28 cellular contexts compared by ENCODE assay signal in genomic region chr4:184196730-184197355, GRCh38. TPM values are rescaled to one million over a fixed set of nuclear protein-coding genes. Genes with fewer than 3 reads are reported as not detected.
DNase-seq lines count a peak whose midpoint lies in the region; ATAC-seq and TF ChIP-seq lines count a peak whose summit lies in the region.
"Had no signal": no experiment of that assay in that cellular context is flagged by ENCODE, and none has a peak within 500 bp of the region (broad histone marks: within the 10 kb centered on the region; RNA-seq: fewer than 3 reads in every experiment).

No MANE protein-coding gene starts in this region.

- H2AFZ ChIP-seq in PC-3 (ENCODE audit: low read length) = no peak overlapping the region
- H2AFZ ChIP-seq in trophoblast cell (ENCODE audit: insufficient read depth, low read length, poor library complexity) = no peak overlapping the region

- H3K18ac ChIP-seq in trophoblast cell (ENCODE audit: low read length) = no peak overlapping the region

- no peak overlapping the region for H2BK5ac ChIP-seq in trophoblast cell (ENCODE audit: low read depth, low read length, poor library complexity)

- no peak overlapping the region for H3K14ac ChIP-seq in trophoblast cell (ENCODE audit: low read length)

- H3K4me3 ChIP-seq in Caco-2 (ENCODE audit: low read depth, low read length) (no peak overlapping the region), PC-3 (ENCODE audit: low read length) (no peak overlapping the region), fibroblast of the aortic adventitia (ENCODE audit: low read depth, low read length) (no peak overlapping the region), trophoblast cell (ENCODE audit: low read depth, low read length) (no peak overlapping the region)
- H3K4me3 ChIP-seq: heart left ventricle, MG63, psoas muscle had no signal

- H2BK120ac ChIP-seq in trophoblast cell (ENCODE audit: insufficient read depth, low read length, poor library complexity) = no peak overlapping the region

- H3K27me3 Mint-ChIP-seq in Caco-2 (ENCODE audit: insufficient read depth, unreplicated experiment) = no peaks in the 10 kb centered on the region
- H3K27me3 Mint-ChIP-seq: activated T-cell treated with anti-CD3 and anti-CD28 coated beads, Interleukin-2, amount 50 U/mL, for 24 hours had no signal

- H2BK12ac ChIP-seq in trophoblast cell (ENCODE audit: low read length) = no peak overlapping the region

- H3K23ac ChIP-seq in trophoblast cell (ENCODE audit: low read length) = no peak overlapping the region

- no peaks in the 10 kb centered on the region for H4K20me1 ChIP-seq in PC-3 (ENCODE audit: low read length)

- H3K36me3 Mint-ChIP-seq in Caco-2 (ENCODE audit: insufficient read depth, unreplicated experiment) = no peaks in the 10 kb centered on the region

- H3K27ac ChIP-seq in PC-3 (ENCODE audit: low read length) (no peak overlapping the region), trophoblast cell (ENCODE audit: low read depth, low read length) (peak overlapping the region; percentile 21)
- H3K27ac ChIP-seq: brain microvascular endothelial cell, heart left ventricle, psoas muscle had no signal

- no peaks in the 10 kb centered on the region for H3K9me2 ChIP-seq in PC-3 (replicated peaks; ENCODE audit: low read length)

- peak in 1 of 2 experiments; percentile 24 for DNase-seq in Caco-2
- DNase-seq in PC-3 = peak; percentile 6
- peak; percentile 10 for DNase-seq in fibroblast of the aortic adventitia (ENCODE audit: low read depth)
- peak in 1 of 2 donors; percentile 64 for DNase-seq in trophoblast cell
- DNase-seq in GDM1 (lab: John Stamatoyannopoulos, UW) = no peak
- no peak for DNase-seq in germinal center (ENCODE audit: low spot score)
- DNase-seq in omental fat pad (ENCODE audit: low spot score) = no peak
- DNase-seq: ACHN; activated CD4-positive, alpha-beta T cell treated with anti-CD3 and anti-CD28 coated beads for 4 hours; activated gamma-delta T cell; activated naive CD8-positive, alpha-beta T cell treated with anti-CD3 and anti-CD28 coated beads, Interleukin-2, amount 50 U/mL, for 24 hours; activated T-cell treated with anti-CD3 and anti-CD28 coated beads, Interleukin-2, amount 50 U/mL, for 24 hours; BE2C; brain microvascular endothelial cell; DMS153; H7; heart left ventricle; MG63; NCI-H1105 treated with DMSO at 0.1 percent for 48 hours; NCI-H2029; NCI-H345; NCI-H748 treated with DMSO at 0.1 percent for 48 hours; psoas muscle; stimulated activated naive CD8-positive, alpha-beta T cell treated with anti-CD3 and anti-CD28 coated beads, Interleukin-15, amount 100 ng/mL, for 72 hours; T-helper 2 cell had no signal

- H4K8ac ChIP-seq in trophoblast cell (ENCODE audit: low read depth, low read length) = no peak overlapping the region

- no peak overlapping the region for H4K12ac ChIP-seq in trophoblast cell (ENCODE audit: low read depth, low read length)

- H3K4ac ChIP-seq in trophoblast cell (ENCODE audit: low read depth, low read length) = no peak overlapping the region

- ATAC-seq in PC-3 = no peak
- ATAC-seq in omental fat pad (ENCODE audit: low FRiP score) = no peak
- ATAC-seq: activated naive CD8-positive, alpha-beta T cell treated with anti-CD3 and anti-CD28 coated beads, Interleukin-2, amount 50 U/mL, for 24 hours; heart left ventricle; psoas muscle; stimulated activated naive CD8-positive, alpha-beta T cell treated with anti-CD3 and anti-CD28 coated beads, Interleukin-15, amount 100 ng/mL, for 72 hours had no signal

- H3K4me1 Mint-ChIP-seq in Caco-2 (ENCODE audit: low read depth, unreplicated experiment) = peaks cover 26% of the 10 kb centered on the region
- H3K4me1 Mint-ChIP-seq: activated naive CD8-positive, alpha-beta T cell treated with anti-CD3 and anti-CD28 coated beads, Interleukin-2, amount 50 U/mL, for 24 hours; stimulated activated naive CD8-positive, alpha-beta T cell treated with anti-CD3 and anti-CD28 coated beads, Interleukin-15, amount 100 ng/mL, for 72 hours had no signal

- peaks cover 8% of the 10 kb centered on the region for H3K9me3 Mint-ChIP-seq in Caco-2 (ENCODE audit: unreplicated experiment)
- H3K9me3 Mint-ChIP-seq: activated naive CD8-positive, alpha-beta T cell treated with anti-CD3 and anti-CD28 coated beads, Interleukin-2, amount 50 U/mL, for 24 hours; activated T-cell treated with anti-CD3 and anti-CD28 coated beads, Interleukin-2, amount 50 U/mL, for 24 hours; stimulated activated naive CD8-positive, alpha-beta T cell treated with anti-CD3 and anti-CD28 coated beads, Interleukin-15, amount 100 ng/mL, for 72 hours had no signal

- H3K36me3 ChIP-seq in Caco-2 (ENCODE audit: control insufficient read depth, insufficient read depth, low read length) = no peaks in the 10 kb centered on the region
- no peaks in the 10 kb centered on the region for H3K36me3 ChIP-seq in PC-3 (ENCODE audit: low read depth, low read length)
- H3K36me3 ChIP-seq in trophoblast cell (ENCODE audit: control insufficient read depth in 1 of 2, insufficient read depth in 2 of 2, low read length in 2 of 2) = no peaks in the 10 kb centered on the region
- H3K36me3 ChIP-seq: BE2C, brain microvascular endothelial cell, heart left ventricle, MG63 had no signal

- H3K4me1 ChIP-seq in Caco-2 (no peaks in the 10 kb centered on the region), PC-3 (ENCODE audit: insufficient read depth, low read length) (no peaks in the 10 kb centered on the region), trophoblast cell (ENCODE audit: control insufficient read depth in 1 of 2, insufficient read depth in 2 of 2, low read length in 2 of 2) (peaks cover 9 to 19% of the 10 kb centered on the region in 2 experiments)
- H3K4me1 ChIP-seq: BE2C, heart left ventricle, psoas muscle had no signal

- BruUV-seq in Caco-2 (replicated peaks; lab: Mats Ljungman, UMichigan) (no TSS peak), PC-3 (replicated peaks; lab: Mats Ljungman, UMichigan) (no TSS peak)

- H3K4me2 ChIP-seq in PC-3 (ENCODE audit: low read length) = no peak overlapping the region
- no peak overlapping the region for H3K4me2 ChIP-seq in trophoblast cell (ENCODE audit: low read length)

- H3K79me1 ChIP-seq in trophoblast cell (ENCODE audit: low read length) = peaks cover 8% of the 10 kb centered on the region

- H4K91ac ChIP-seq in trophoblast cell (ENCODE audit: low read depth, low read length) = peak overlapping the region; percentile 44

- CTCF ChIA-PET in Caco-2 (lab: Charles Lee) = interaction anchor here (0.6 kb wide), 1 partner anchor 107 kb away, joined by 4 read pairs; no protein-coding TSS in a partner anchor
- CTCF ChIA-PET in PC-3 (lab: Charles Lee) = no interaction called here

- H3K9me3 ChIP-seq in Caco-2 = 0 out of 2 replicates have a peak, but pooled peaks cover under 1% of the 10 kb centered on the region
- no peaks in the 10 kb centered on the region for H3K9me3 ChIP-seq in PC-3 (ENCODE audit: low read length)
- peaks cover 2% of the 10 kb centered on the region for H3K9me3 ChIP-seq in trophoblast cell (ENCODE audit: insufficient read depth, low read depth, low read length)
- H3K9me3 ChIP-seq: BE2C, heart left ventricle, psoas muscle had no signal

- intact Hi-C loops in Caco-2 (cut with micrococcal nuclease; ENCODE audit: unreplicated experiment) = no loop called here
- intact Hi-C loops in PC-3 (cut with micrococcal nuclease) = no loop called here

- H3K9ac ChIP-seq in PC-3 (ENCODE audit: low read length) = no peak overlapping the region
- H3K9ac ChIP-seq in trophoblast cell (ENCODE audit: low read length) = no peak overlapping the region

- no peak overlapping the region for H3K27ac Mint-ChIP-seq in Caco-2 (ENCODE audit: unreplicated experiment)
- H3K27ac Mint-ChIP-seq: activated naive CD8-positive, alpha-beta T cell treated with anti-CD3 and anti-CD28 coated beads, Interleukin-2, amount 50 U/mL, for 24 hours; activated T-cell treated with anti-CD3 and anti-CD28 coated beads, Interleukin-2, amount 50 U/mL, for 24 hours had no signal

- no CpG with 5 or more reads among the region's 5 CpGs for WGBS in trophoblast cell (ENCODE audit: extremely low coverage, insufficient coverage, insufficient read length)

- H3K27me3 ChIP-seq in Caco-2 (replicated peaks; ENCODE audit: control insufficient read depth, insufficient read depth, low read length) (no peaks in the 10 kb centered on the region), PC-3 (ENCODE audit: low read length) (no peaks in the 10 kb centered on the region), trophoblast cell (ENCODE audit: insufficient read depth, low read length) (no peaks in the 10 kb centered on the region)
- H3K27me3 ChIP-seq: BE2C, brain microvascular endothelial cell had no signal

- peak overlapping the region; percentile 15 for H3K4me3 Mint-ChIP-seq in Caco-2 (ENCODE audit: unreplicated experiment)
- H3K4me3 Mint-ChIP-seq: activated naive CD8-positive, alpha-beta T cell treated with anti-CD3 and anti-CD28 coated beads, Interleukin-2, amount 50 U/mL, for 24 hours; activated T-cell treated with anti-CD3 and anti-CD28 coated beads, Interleukin-2, amount 50 U/mL, for 24 hours; stimulated activated naive CD8-positive, alpha-beta T cell treated with anti-CD3 and anti-CD28 coated beads, Interleukin-15, amount 100 ng/mL, for 72 hours had no signal

- H3K79me2 ChIP-seq in PC-3 (ENCODE audit: low read length) (no peaks in the 10 kb centered on the region), trophoblast cell (ENCODE audit: control insufficient read depth, insufficient read depth, low read length, poor library complexity) (no peaks in the 10 kb centered on the region)

- POLR2A ChIA-PET in Caco-2 (lab: Charles Lee) (no interaction called here), PC-3 (lab: Charles Lee; ENCODE audit: unreplicated experiment) (no interaction called here)

- H3F3A ChIP-seq in PC-3 (ENCODE audit: low read length, unreplicated experiment) = no peaks in the 10 kb centered on the region

- H2AK5ac ChIP-seq in trophoblast cell (ENCODE audit: low read length) = no peak overlapping the region

- TF ChIP-seq CTCF in Caco-2 (IDR thresholded peaks at IDR 0.05; ENCODE audit: insufficient read depth in 1 of 2, low read depth in 1 of 2, low read length in 1 of 2, severe bottlenecking in 1 of 2, unreplicated experiment in 1 of 2) = no peak
- no peak for TF ChIP-seq CTCF in PC-3 (conservative IDR thresholded peaks at IDR 0.05; ENCODE audit: low read depth, low read length)
- TF ChIP-seq CTCF in fibroblast of the aortic adventitia (IDR thresholded peaks at IDR 0.05; ENCODE audit: insufficient read depth, low read length) = no peak
- no peak for TF ChIP-seq CTCF in omental fat pad (IDR thresholded peaks at IDR 0.05)

RNA-seq across cellular contexts. Expression of gene ENPP6, which starts 20.8 kb away (rescaled TPM):
- total RNA-seq in Caco-2 (2022) (not detected in 2 replicates), PC-3 (2014; rRNA removed) (not detected in 2 replicates), fibroblast of the aortic adventitia (ENCODE audit: low replicate concordance) (0.18 TPM in 1 of 2 replicates, not detected in the other), omental fat pad (under 1 TPM in 2 of 4 donors, not detected in 2; 0.19 to 0.63 TPM)
- polyA plus RNA-seq in trophoblast cell (2013) = 0.15 and 0.28 TPM in 2 replicates
- total RNA-seq: endothelial cell of umbilical vein, G401, H7, RPMI7951 had no signal
- polyA plus RNA-seq: endothelial cell of umbilical vein had no signal

Comparison
In these comparisons a context has a peak if more than half of its experiments do, and no peak if none do; other contexts are left out.
1. DNase-seq: peak in PC-3 (single experiment) and fibroblast of the aortic adventitia (single experiment); none in GDM1 (single experiment), germinal center (single experiment) and omental fat pad (single experiment).